1 cellular context compared by ENCODE assay signal in the genomic region with DNA sequence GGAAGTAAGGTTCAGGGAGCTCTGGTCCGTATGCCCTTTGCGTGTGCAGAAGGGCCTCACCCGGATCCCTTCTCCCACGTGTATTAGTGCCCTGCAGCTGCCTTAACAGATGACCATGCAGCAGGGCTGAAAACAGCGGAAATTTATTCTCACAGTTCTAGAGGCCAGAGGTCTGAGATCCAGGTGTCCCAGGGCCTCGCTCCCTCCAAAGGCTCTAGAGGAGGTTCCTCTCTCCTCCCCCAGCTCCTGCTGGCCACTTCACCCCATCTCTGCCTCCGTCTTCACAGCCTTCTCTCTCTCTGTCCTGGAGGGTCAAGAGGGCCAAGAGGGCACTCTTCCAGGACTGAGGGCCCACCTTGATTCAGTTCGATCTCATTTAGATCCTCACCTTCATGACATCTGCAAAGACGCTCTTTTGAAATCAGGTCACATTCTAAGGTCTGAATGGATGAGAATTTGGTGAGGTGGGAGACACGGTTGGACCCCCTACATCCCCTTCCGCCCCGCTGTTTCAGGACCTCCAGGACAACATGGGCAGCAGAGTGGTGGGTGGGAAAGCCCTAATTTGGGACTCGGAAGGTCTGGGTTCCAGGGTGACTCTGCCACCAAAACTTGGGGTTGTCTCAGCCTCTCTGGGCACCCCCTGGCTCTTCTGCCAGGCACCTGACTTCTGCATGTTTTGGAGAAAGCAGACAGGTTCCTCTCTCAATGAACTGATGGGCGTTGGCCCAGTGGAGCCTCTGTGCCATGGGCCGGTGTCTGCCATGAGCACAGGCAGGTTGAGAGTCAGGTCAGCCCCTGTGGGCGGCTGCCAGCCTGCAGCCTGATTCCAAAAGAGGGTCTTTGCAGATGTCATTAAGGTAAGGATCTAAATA.
TF ChIP-seq lines count a peak whose summit lies in the region.

No MANE protein-coding gene starts in this region.

TF ChIP-seq in GM12878, 131 proteins besides CTCF, POLR2A, EP300 and RAD21:
- TF ChIP-seq POLR2AphosphoS2 (IDR thresholded peaks at IDR 0.05; ENCODE audit: low read depth, low read length) (0 out of 2 replicates have a peak, but pooled peaks have one; percentile 41), NBN (IDR thresholded peaks at IDR 0.05) (no peak)
